18 cellular contexts compared by ENCODE assay signal in genomic region chr14:69395929-69396328, GRCh38. TPM values are rescaled to one million over a fixed set of nuclear protein-coding genes. Genes with fewer than 3 reads are reported as not detected.
DNase-seq lines count a peak whose midpoint lies in the region; ATAC-seq and TF ChIP-seq lines count a peak whose summit lies in the region.
"Had no signal": no experiment of that assay in that cellular context is flagged by ENCODE, and none has a peak within 500 bp of the region (broad histone marks: within the 10 kb centered on the region; RNA-seq: fewer than 3 reads in every experiment).

No MANE protein-coding gene starts in this region.

- H3K4me3 ChIP-seq in HFF-Myc (replicated peaks; ENCODE audit: low read depth, low read length) = peak overlapping the region; percentile 96
- no peak overlapping the region for H3K4me3 ChIP-seq in naive thymus-derived CD4-positive, alpha-beta T cell (ENCODE audit: low read length)
- H3K4me3 ChIP-seq: esophagus squamous epithelium had no signal

- H3K27ac ChIP-seq in naive thymus-derived CD4-positive, alpha-beta T cell (ENCODE audit: low read depth, low read length) = no peak overlapping the region
- H3K27ac ChIP-seq: esophagus squamous epithelium, left ventricle myocardium inferior, neutrophil, spleen, tibial nerve had no signal

- H3K4me1 Mint-ChIP-seq in T-helper 2 cell treated with Interferon-gamma antibody and Interleukin-4, amounts not matched to agents 5 μg/mL and 100 μg/mL, for 36 hours (ENCODE audit: low read depth) = peaks cover 52% of the 10 kb centered on the region
- peaks cover 73% of the 10 kb centered on the region for H3K4me1 Mint-ChIP-seq in activated CD8-positive, alpha-beta T cell treated with anti-CD3 and anti-CD28 coated beads, Interleukin-2, amount 10 ng/mL, durations not matched to agents 7 days and 5 days (ENCODE audit: low read depth)
- H3K4me1 Mint-ChIP-seq in naive thymus-derived CD4-positive, alpha-beta T cell = peaks cover 52 to 99% (median 82%) of the 10 kb centered on the region in 7 donors

- H3K4me3 Mint-ChIP-seq in T-helper 2 cell treated with Interferon-gamma antibody and Interleukin-4, amounts not matched to agents 5 μg/mL and 100 μg/mL, for 36 hours = peak overlapping the region; percentile 51
- peak overlapping the region; percentile 5 for H3K4me3 Mint-ChIP-seq in activated CD8-positive, alpha-beta T cell treated with anti-CD3 and anti-CD28 coated beads, Interleukin-2, amount 10 ng/mL, durations not matched to agents 7 days and 5 days
- H3K4me3 Mint-ChIP-seq in naive thymus-derived CD4-positive, alpha-beta T cell = peak overlapping the region in 9 of 10 donors; percentile 2 to 99 (median 27)

- H3K36me3 ChIP-seq in naive thymus-derived CD4-positive, alpha-beta T cell (ENCODE audit: control insufficient read depth in 2 of 3, insufficient read depth in 3 of 3, low read length in 3 of 3) = peaks cover 24 to 52% (median 27%) of the 10 kb centered on the region in 3 experiments

- no peak for DNase-seq in T-helper 2 cell treated with Interferon-gamma antibody and Interleukin-4, amounts not matched to agents 5 μg/mL and 100 μg/mL, for 36 hours (ENCODE audit: low spot score)
- DNase-seq in T-helper 2 cell (no peak), HFF-Myc (ENCODE audit: extremely low read depth, low read depth) (no peak)
- no peak for DNase-seq in activated CD8-positive, alpha-beta T cell treated with anti-CD3 and anti-CD28 coated beads, Interleukin-2, amount 10 ng/mL, durations not matched to agents 7 days and 5 days
- no peak for DNase-seq in naive thymus-derived CD4-positive, alpha-beta T cell
- DNase-seq in stimulated activated CD8-positive, alpha-beta memory T cell treated with anti-CD3 and anti-CD28 coated beads, Interleukin-4, amount 100 ng/mL, for 48 hours = no peak
- DNase-seq: 8988T; activated CD4-positive, CD25-positive, alpha-beta regulatory T cell treated with anti-CD3 and anti-CD28 coated beads, Interleukin-2, amount 50 U/mL, for 72 hours; activated naive CD4-positive, alpha-beta T cell; esophagus squamous epithelium; hypothalamus; left ventricle myocardium inferior; NCI-H2029; spleen had no signal

- H3K9me3 ChIP-seq in naive thymus-derived CD4-positive, alpha-beta T cell (ENCODE audit: control insufficient read depth in 2 of 3, low read length in 3 of 3) = no peaks in the 10 kb centered on the region
- H3K9me3 ChIP-seq: esophagus squamous epithelium, left ventricle myocardium inferior, neutrophil, spleen, tibial nerve had no signal

- peaks cover 33 to 47% of the 10 kb centered on the region in 2 donors for H3K4me1 ChIP-seq in naive thymus-derived CD4-positive, alpha-beta T cell (ENCODE audit: control insufficient read depth in 2 of 2, insufficient read depth in 2 of 2, low read length in 2 of 2)

- peaks cover 62% of the 10 kb centered on the region for H3K36me3 Mint-ChIP-seq in T-helper 2 cell treated with Interferon-gamma antibody and Interleukin-4, amounts not matched to agents 5 μg/mL and 100 μg/mL, for 36 hours (ENCODE audit: low read depth)
- peaks cover 65% of the 10 kb centered on the region for H3K36me3 Mint-ChIP-seq in activated CD8-positive, alpha-beta T cell treated with anti-CD3 and anti-CD28 coated beads, Interleukin-2, amount 10 ng/mL, durations not matched to agents 7 days and 5 days (ENCODE audit: low read depth)
- H3K36me3 Mint-ChIP-seq in naive thymus-derived CD4-positive, alpha-beta T cell = peaks cover 5 to 47% (median 34%) of the 10 kb centered on the region in 5 donors

- no peaks in the 10 kb centered on the region for H3K9me3 Mint-ChIP-seq in T-helper 2 cell treated with Interferon-gamma antibody and Interleukin-4, amounts not matched to agents 5 μg/mL and 100 μg/mL, for 36 hours
- no peaks in the 10 kb centered on the region for H3K9me3 Mint-ChIP-seq in activated CD8-positive, alpha-beta T cell treated with anti-CD3 and anti-CD28 coated beads, Interleukin-2, amount 10 ng/mL, durations not matched to agents 7 days and 5 days (ENCODE audit: insufficient read depth)
- H3K9me3 Mint-ChIP-seq in naive thymus-derived CD4-positive, alpha-beta T cell = no peaks in the 10 kb centered on the region

- no peak for ATAC-seq in activated CD8-positive, alpha-beta T cell treated with anti-CD3 and anti-CD28 coated beads, Interleukin-2, amount 10 ng/mL, durations not matched to agents 7 days and 5 days
- ATAC-seq in naive thymus-derived CD4-positive, alpha-beta T cell = no peak
- ATAC-seq in GM19395 (IDR thresholded peaks at IDR 0.05; ENCODE audit: unreplicated experiment) (no peak), HG03025 (IDR thresholded peaks at IDR 0.05; ENCODE audit: low FRiP score, unreplicated experiment) (no peak)

- H3K27me3 Mint-ChIP-seq in T-helper 2 cell treated with Interferon-gamma antibody and Interleukin-4, amounts not matched to agents 5 μg/mL and 100 μg/mL, for 36 hours (ENCODE audit: low read depth) = no peaks in the 10 kb centered on the region
- no peaks in the 10 kb centered on the region for H3K27me3 Mint-ChIP-seq in activated CD8-positive, alpha-beta T cell treated with anti-CD3 and anti-CD28 coated beads, Interleukin-2, amount 10 ng/mL, durations not matched to agents 7 days and 5 days (ENCODE audit: low read depth)
- H3K27me3 Mint-ChIP-seq in naive thymus-derived CD4-positive, alpha-beta T cell = no peaks in the 10 kb centered on the region

- intact Hi-C loops in naive thymus-derived CD4-positive, alpha-beta T cell (cut with micrococcal nuclease) = loop anchor here (2.0 to 10.0 kb wide), 5 partner anchors 154 to 1579 kb away; partner anchors contain the start of genes RAD51B (in 1 of the 2), SUSD6 (in 1 of the 2) and ZFYVE26 (in 1 of the 2)

- H3K27ac Mint-ChIP-seq in T-helper 2 cell treated with Interferon-gamma antibody and Interleukin-4, amounts not matched to agents 5 μg/mL and 100 μg/mL, for 36 hours = no peak overlapping the region
- H3K27ac Mint-ChIP-seq in activated CD8-positive, alpha-beta T cell treated with anti-CD3 and anti-CD28 coated beads, Interleukin-2, amount 10 ng/mL, durations not matched to agents 7 days and 5 days = peak overlapping the region; percentile 28
- H3K27ac Mint-ChIP-seq in naive thymus-derived CD4-positive, alpha-beta T cell = peak overlapping the region in 3 of 9 donors; percentile 32 to 45 (median 32)

- H3K27me3 ChIP-seq in naive thymus-derived CD4-positive, alpha-beta T cell (ENCODE audit: control insufficient read depth in 2 of 2, insufficient read depth in 2 of 2, low read length in 2 of 2) = no peaks in the 10 kb centered on the region
- H3K27me3 ChIP-seq: esophagus squamous epithelium, neutrophil, spleen, tibial nerve had no signal

- CTCF ChIA-PET in activated CD8-positive, alpha-beta T cell treated with anti-CD3 and anti-CD28 coated beads, Interleukin-2, amount 10 ng/mL, durations not matched to agents 7 days and 5 days (lab: Charles Lee) = interaction anchor here (2.5 to 2.9 kb wide), 2 partner anchors 64 to 153 kb away, joined by 11 to 14 read pairs; no protein-coding TSS in a partner anchor
- CTCF ChIA-PET in naive thymus-derived CD4-positive, alpha-beta T cell (lab: Charles Lee) = interaction anchor here (1.3 kb wide), 1 partner anchor 65 kb away, joined by 3 read pairs; no protein-coding TSS in a partner anchor

- TF ChIP-seq CTCF in HFF-Myc (IDR thresholded peaks at IDR 0.05; ENCODE audit: low read depth, low read length, missing control alignments) = no peak

- POLR2A ChIA-PET in activated CD8-positive, alpha-beta T cell treated with anti-CD3 and anti-CD28 coated beads, Interleukin-2, amount 10 ng/mL, durations not matched to agents 7 days and 5 days (lab: Charles Lee) = no interaction called here
- POLR2A ChIA-PET in naive thymus-derived CD4-positive, alpha-beta T cell (lab: Charles Lee) = interaction anchor here (0.8 kb wide), 1 partner anchor 19 kb away, joined by 5 read pairs; no protein-coding TSS in a partner anchor

RNA-seq across cellular contexts. Expression of gene ERH, which starts 2.2 kb away (rescaled TPM):
- 100 to 1,000 TPM; 290 to 318 TPM for total RNA-seq in activated CD8-positive, alpha-beta T cell treated with anti-CD3 and anti-CD28 coated beads, Interleukin-2, amount 10 ng/mL, durations not matched to agents 7 days and 5 days
- 100 to 1,000 TPM in 2 of 5 experiments, 10 to 100 TPM in 3; 85.1 to 330 (median 96.3) TPM for total RNA-seq in naive thymus-derived CD4-positive, alpha-beta T cell
- 10 to 100 TPM; 26.4 to 67.9 TPM for polyA plus RNA-seq in naive thymus-derived CD4-positive, alpha-beta T cell

RNA-seq across cellular contexts. Expression of gene SLC39A9, which starts 2.6 kb away (rescaled TPM):
- 10 to 100 TPM; 44.5 to 46.2 TPM for total RNA-seq in activated CD8-positive, alpha-beta T cell treated with anti-CD3 and anti-CD28 coated beads, Interleukin-2, amount 10 ng/mL, durations not matched to agents 7 days and 5 days
- total RNA-seq in naive thymus-derived CD4-positive, alpha-beta T cell = 10 to 100 TPM; 27.2 to 50.3 (median 35.3) TPM
- 10 to 100 TPM; 12.3 to 22.7 TPM for polyA plus RNA-seq in naive thymus-derived CD4-positive, alpha-beta T cell
